Comparison of ENCODE assay signal across 12 cellular contexts in the genomic region with DNA sequence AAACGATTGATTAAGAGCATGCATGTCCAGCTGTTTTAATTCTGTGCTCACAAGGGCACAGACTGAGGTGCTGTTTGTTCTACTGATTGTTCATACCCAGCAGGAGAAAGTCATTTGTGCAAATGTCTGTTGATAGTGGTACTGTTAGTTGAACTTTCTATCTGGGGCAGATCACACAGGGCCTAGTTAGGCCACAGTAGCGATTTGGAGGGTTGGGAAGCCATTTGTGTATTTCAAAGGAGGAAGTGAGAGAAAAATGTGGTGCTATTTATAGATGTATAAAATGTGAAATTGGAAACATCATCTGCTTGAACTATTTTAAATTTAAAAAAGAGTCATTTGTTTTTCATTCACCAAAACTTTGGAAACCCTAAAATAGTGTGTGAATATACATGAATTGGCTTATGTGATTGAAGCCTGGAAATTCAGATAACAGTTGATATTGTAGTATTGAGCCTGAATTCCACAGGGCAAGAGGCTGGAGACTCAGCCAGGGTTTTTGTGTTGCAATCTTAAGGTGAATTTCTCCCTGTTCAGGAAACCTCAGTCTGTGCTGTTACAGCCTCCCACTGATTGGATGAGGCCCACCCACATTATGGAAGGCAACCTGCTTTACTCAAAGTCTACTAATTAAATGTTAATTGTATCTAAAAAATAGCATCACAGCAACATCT.
DNase-seq lines count a peak whose midpoint lies in the region; ATAC-seq and TF ChIP-seq lines count a peak whose summit lies in the region.
"Had no signal": no experiment of that assay in that cellular context is flagged by ENCODE, and none has a peak within 500 bp of the region (broad histone marks: within the 10 kb centered on the region; RNA-seq: fewer than 3 reads in every experiment).

No MANE protein-coding gene starts in this region.

- H3K36me3 ChIP-seq in cardiac muscle cell: no peaks in the 10 kb centered on the region
- H3K36me3 ChIP-seq in right atrium auricular region: no peaks in the 10 kb centered on the region

- H3K9me3 ChIP-seq in cardiac muscle cell (ENCODE audit: low read depth) (no peaks in the 10 kb centered on the region), right atrium auricular region (no peaks in the 10 kb centered on the region)

- H3K4me1 ChIP-seq in cardiac muscle cell (ENCODE audit: low read depth) (peaks cover 10% of the 10 kb centered on the region), right atrium auricular region (no peaks in the 10 kb centered on the region)

- H3K4me3 ChIP-seq in cardiac muscle cell: no peak overlapping the region
- no peak overlapping the region for H3K4me3 ChIP-seq in right atrium auricular region

- no peak for TF ChIP-seq CTCF in cardiac muscle cell (IDR thresholded peaks at IDR 0.05; ENCODE audit: low read depth, low read length)
- TF ChIP-seq CTCF in right atrium auricular region (IDR thresholded peaks at IDR 0.05): no peak

- no peak for DNase-seq in cardiac muscle cell (ENCODE audit: low read depth in 1 of 2, low spot score in 1 of 2)
- DNase-seq in right atrium auricular region (ENCODE audit: low spot score): no peak
- DNase-seq in UCSD-AML1 (lab: John Stamatoyannopoulos, UW; ENCODE audit: unreplicated experiment): peak; percentile 9
- DNase-seq in Ammon's horn (ENCODE audit: low spot score): no peak
- DNase-seq in stimulated activated CD4-positive, alpha-beta T cell treated with anti-CD3 and anti-CD28 coated beads, Interleukin-15, amount 100 ng/mL, for 24 hours: no peak
- DNase-seq in T-helper 9 cell: no peak
- DNase-seq in NCI-H2196 (lab: John Stamatoyannopoulos, UW; ENCODE audit: unreplicated experiment): no peak
- DNase-seq: ACHN, NCI-H2107 had no signal

- H3K27ac ChIP-seq in cardiac muscle cell (peak overlapping the region; percentile 15), right atrium auricular region (no peak overlapping the region)
- H3K27ac ChIP-seq: RWPE1 had no signal

- ATAC-seq in HG03460 (IDR thresholded peaks at IDR 0.05; ENCODE audit: unreplicated experiment): peak; percentile 73
- ATAC-seq: HepG2 had no signal

- no peaks in the 10 kb centered on the region for H3K27me3 ChIP-seq in cardiac muscle cell
- H3K27me3 ChIP-seq in right atrium auricular region: no peaks in the 10 kb centered on the region
